In genomic region chr2:72629062-72629461, GRCh38 we compare ENCODE assay signal across 22 cellular contexts.
DNase-seq lines count a peak whose midpoint lies in the region; ATAC-seq and TF ChIP-seq lines count a peak whose summit lies in the region.
"Had no signal": no experiment of that assay in that cellular context is flagged by ENCODE, and none has a peak within 500 bp of the region (broad histone marks: within the 10 kb centered on the region; RNA-seq: fewer than 3 reads in every experiment).

No MANE protein-coding gene starts in this region.

- TF ChIP-seq CTCF in fibroblast of mammary gland (conservative IDR thresholded peaks at IDR 0.05; ENCODE audit: control insufficient read depth, insufficient read depth, low read depth, low read length), result no peak
- no peak for TF ChIP-seq CTCF in left ventricle myocardium inferior (IDR thresholded peaks at IDR 0.05; ENCODE audit: borderline replicate concordance)
- no peak for TF ChIP-seq CTCF in gastrocnemius medialis (IDR thresholded peaks at IDR 0.05 in 4 of 5, conservative IDR thresholded peaks at IDR 0.05 in 1 of 5)

- H3K4ac ChIP-seq in mesendoderm (ENCODE audit: low read depth, low read length), result no peak overlapping the region

- no peak overlapping the region for H2BK120ac ChIP-seq in mesendoderm (ENCODE audit: low read depth, low read length)

- H3K36me3 ChIP-seq in left ventricle myocardium inferior (no peaks in the 10 kb centered on the region), gastrocnemius medialis (no peaks in the 10 kb centered on the region), SJCRH30 (no peaks in the 10 kb centered on the region), mesendoderm (ENCODE audit: control insufficient read depth, insufficient read depth, low read length) (no peaks in the 10 kb centered on the region)

- H3K79me2 ChIP-seq in mesendoderm (ENCODE audit: control insufficient read depth, insufficient read depth, low read length), result no peaks in the 10 kb centered on the region

- no peak overlapping the region for H4K8ac ChIP-seq in mesendoderm (ENCODE audit: low read depth, low read length)

- no peak overlapping the region for H3K4me2 ChIP-seq in mesendoderm (ENCODE audit: low read length)

- intact Hi-C loops in Right ventricle myocardium inferior (cut with DNase I), result no loop called here
- intact Hi-C loops in cardiac septum (cut with DNase I), result no loop called here
- intact Hi-C loops in left ventricle myocardium inferior (cut with micrococcal nuclease), result loop anchor here (5.0 kb wide), 1 partner anchor 297 kb away; no protein-coding TSS in a partner anchor
- intact Hi-C loops in gastrocnemius medialis (cut with DNase I; ENCODE audit: low total_unique reads), result no loop called here

- peak overlapping the region; percentile 63 for H3K27ac ChIP-seq in left ventricle myocardium inferior (replicated peaks)
- H3K27ac ChIP-seq in gastrocnemius medialis, result no peak overlapping the region
- H3K27ac ChIP-seq in SJCRH30, result no peak overlapping the region
- no peak overlapping the region for H3K27ac ChIP-seq in mesendoderm (ENCODE audit: low read depth, low read length)
- H3K27ac ChIP-seq: 22Rv1 had no signal

- no peaks in the 10 kb centered on the region for H3K79me1 ChIP-seq in mesendoderm (ENCODE audit: low read length)

- no peak overlapping the region for H2AK5ac ChIP-seq in mesendoderm (ENCODE audit: low read length)

- H3K27me3 ChIP-seq in left ventricle myocardium inferior (ENCODE audit: low read depth) (no peaks in the 10 kb centered on the region), gastrocnemius medialis (no peaks in the 10 kb centered on the region), SJCRH30 (no peaks in the 10 kb centered on the region), mesendoderm (ENCODE audit: insufficient read depth, low read length, poor library complexity) (no peaks in the 10 kb centered on the region)

- no peak overlapping the region for H3K18ac ChIP-seq in mesendoderm (ENCODE audit: low read length)

- H3K4me3 ChIP-seq in fibroblast of mammary gland (ENCODE audit: control insufficient read depth, low read depth, low read length), result no peak overlapping the region
- no peak overlapping the region for H3K4me3 ChIP-seq in left ventricle myocardium inferior
- H3K4me3 ChIP-seq in gastrocnemius medialis, result no peak overlapping the region
- H3K4me3 ChIP-seq in SJCRH30, result no peak overlapping the region
- H3K4me3 ChIP-seq in mesendoderm (ENCODE audit: low read length), result no peak overlapping the region

- in situ Hi-C loops in gastrocnemius medialis (cut with MboI; ENCODE audit: low sequenced_read_pairs in 4 of 4), result no loop called here

- peak; percentile 84 for ATAC-seq in Right ventricle myocardium inferior
- ATAC-seq in gastrocnemius medialis, result peak; percentile 60 to 74
- no peak for ATAC-seq in HG02973 (IDR thresholded peaks at IDR 0.05; ENCODE audit: unreplicated experiment)
- ATAC-seq: CD8-positive, alpha-beta T cell; Panc1 had no signal

- H3K9me3 ChIP-seq in left ventricle myocardium inferior (replicated peaks) (no peaks in the 10 kb centered on the region), gastrocnemius medialis (no peaks in the 10 kb centered on the region), SJCRH30 (replicated peaks) (no peaks in the 10 kb centered on the region)

- H3K9ac ChIP-seq in mesendoderm (ENCODE audit: low read length), result no peak overlapping the region

- H4K5ac ChIP-seq in mesendoderm (ENCODE audit: low read length), result no peak overlapping the region

- no peak overlapping the region for H2BK5ac ChIP-seq in mesendoderm (ENCODE audit: low read length)

- no peak overlapping the region for H3K23ac ChIP-seq in mesendoderm (ENCODE audit: low read length)

- H3K4me1 ChIP-seq in left ventricle myocardium inferior, result peaks cover 55% of the 10 kb centered on the region
- H3K4me1 ChIP-seq in gastrocnemius medialis, result peaks cover 15 to 21% of the 10 kb centered on the region in 2 donors
- H3K4me1 ChIP-seq in SJCRH30, result no peaks in the 10 kb centered on the region
- H3K4me1 ChIP-seq in mesendoderm (ENCODE audit: control insufficient read depth, low read depth, low read length), result no peaks in the 10 kb centered on the region

- no peak overlapping the region for H3K56ac ChIP-seq in mesendoderm (ENCODE audit: low read length)

- DNase-seq in Right ventricle myocardium inferior (ENCODE audit: missing footprints), result no peak
- DNase-seq in cardiac septum (ENCODE audit: low spot score), result no peak
- peak; percentile 10 for DNase-seq in fibroblast of mammary gland (ENCODE audit: low read depth)
- DNase-seq in left ventricle myocardium inferior, result no peak
- DNase-seq in gastrocnemius medialis, result no peak
- DNase-seq in SJCRH30, result no peak
- no peak for DNase-seq in mesendoderm
- DNase-seq: AML-193; C1 segment of cervical spinal cord; CD8-positive, alpha-beta T cell; DMS153; GOT3; HCEC 1CT; KG1; NCI-H1092; NCI-H1436; NCI-H2029; NCI-H524 treated with DMSO at 0.1 percent for 48 hours; NCI-H82 had no signal

- no peak for TF ChIP-seq POLR2A in gastrocnemius medialis (IDR thresholded peaks at IDR 0.05)

- H2BK15ac ChIP-seq in mesendoderm (replicated peaks; ENCODE audit: low read depth), result no peak overlapping the region

- no CpG with 5 or more reads among the region's 1 CpG for WGBS in mesendoderm (ENCODE audit: extremely low coverage, insufficient coverage, low lambda C conversion rate)
